In the genomic region with DNA sequence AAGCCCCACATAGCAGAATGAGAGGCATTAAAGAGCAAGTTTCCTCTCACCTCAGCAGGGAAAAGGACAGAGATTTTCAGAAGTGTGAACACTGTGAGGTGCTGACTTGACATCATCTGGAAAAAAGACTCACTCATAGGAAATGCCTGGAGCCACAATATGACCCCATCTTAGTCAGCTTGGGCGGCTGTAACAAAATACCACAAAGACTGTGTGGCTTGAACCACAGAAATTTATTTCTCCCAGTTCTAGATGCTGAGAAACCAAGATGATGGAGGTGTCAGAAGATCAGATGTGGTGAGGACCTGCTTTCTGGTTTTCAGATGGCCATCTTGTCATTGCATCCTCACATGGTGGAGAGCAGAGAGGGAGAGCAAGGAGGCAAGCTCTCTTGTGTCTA, we compare ENCODE assay signal across 14 cellular contexts.
A peak's percentile ranks its signal among the peaks of the same experiment; 100 is the strongest.
DNase-seq lines count a peak whose midpoint lies in the region; ATAC-seq and TF ChIP-seq lines count a peak whose summit lies in the region.
"Had no signal": no experiment of that assay in that cellular context is flagged by ENCODE, and none has a peak within 500 bp of the region (broad histone marks: within the 10 kb centered on the region; RNA-seq: fewer than 3 reads in every experiment).

No MANE protein-coding gene starts in this region.

- TF ChIP-seq CTCF in GM12865 (IDR thresholded peaks at IDR 0.05; ENCODE audit: insufficient read depth, low read depth, low read length, missing control alignments) (no peak), NB4 (IDR thresholded peaks at IDR 0.05; ENCODE audit: low read depth, low read length) (no peak), brain microvascular endothelial cell (IDR thresholded peaks at IDR 0.05; ENCODE audit: low read depth, low read length, missing control alignments) (no peak)

- peak overlapping the region; percentile 8 for H3K27ac ChIP-seq in brain microvascular endothelial cell

- H3K4me3 ChIP-seq in GM12865 (ENCODE audit: low read depth, low read length), result no peak overlapping the region
- no peak overlapping the region for H3K4me3 ChIP-seq in NB4 (ENCODE audit: low read depth, low read length)
- no peak overlapping the region for H3K4me3 ChIP-seq in brain microvascular endothelial cell (ENCODE audit: low read depth, low read length)
- H3K4me3 ChIP-seq: smooth muscle cell had no signal

- H3K27me3 Mint-ChIP-seq in natural killer cell treated with Interleukin-12 subunit alpha and Interleukin-12 subunit beta and Interleukin-15 and Interleukin-18, amount 100 ng/mL, for 72 hours, result peaks cover 26 to 32% of the 10 kb centered on the region in 2 donors

- H3K4me3 Mint-ChIP-seq in natural killer cell treated with Interleukin-12 subunit alpha and Interleukin-12 subunit beta and Interleukin-15 and Interleukin-18, amount 100 ng/mL, for 72 hours, result peak overlapping the region; percentile 60

- peak; percentile 90 to 93 for ATAC-seq in natural killer cell treated with Interleukin-12 subunit alpha and Interleukin-12 subunit beta and Interleukin-15 and Interleukin-18, amount 100 ng/mL, for 72 hours

- H3K36me3 Mint-ChIP-seq in natural killer cell treated with Interleukin-12 subunit alpha and Interleukin-12 subunit beta and Interleukin-15 and Interleukin-18, amount 100 ng/mL, for 72 hours, result peaks cover 13% of the 10 kb centered on the region

- in situ Hi-C loops in brain microvascular endothelial cell (cut with HindIII; ENCODE audit: low pct_ligation_motif_present, low sequenced_read_pairs), result no loop called here

- no peak for TF ChIP-seq POLR2A in NB4 (IDR thresholded peaks at IDR 0.05; ENCODE audit: extremely low read depth, insufficient read length)

- peak overlapping the region; percentile 56 to 71 for H3K27ac Mint-ChIP-seq in natural killer cell treated with Interleukin-12 subunit alpha and Interleukin-12 subunit beta and Interleukin-15 and Interleukin-18, amount 100 ng/mL, for 72 hours

- no peaks in the 10 kb centered on the region for H3K27me3 ChIP-seq in brain microvascular endothelial cell (replicated peaks)

- H3K9me3 Mint-ChIP-seq in natural killer cell treated with Interleukin-12 subunit alpha and Interleukin-12 subunit beta and Interleukin-15 and Interleukin-18, amount 100 ng/mL, for 72 hours, result peaks cover 8% of the 10 kb centered on the region

- no peaks in the 10 kb centered on the region for H3K36me3 ChIP-seq in brain microvascular endothelial cell (replicated peaks)

- peak; percentile 11 for DNase-seq in GM12865 (ENCODE audit: low read depth)
- peak; percentile 19 for DNase-seq in NB4 (ENCODE audit: low read depth)
- peak; percentile 94 for DNase-seq in brain microvascular endothelial cell
- DNase-seq in natural killer cell treated with Interleukin-12 subunit alpha and Interleukin-12 subunit beta and Interleukin-15 and Interleukin-18, amount 100 ng/mL, for 72 hours (ENCODE audit: low spot score), result peak; percentile 74
- DNase-seq in NCI-H1105 (lab: John Stamatoyannopoulos, UW), result no peak
- DNase-seq in germinal center (ENCODE audit: low spot score), result no peak
- DNase-seq in GM19238 (ENCODE audit: insufficient read length, low spot score), result no peak
- DNase-seq in pons (ENCODE audit: low spot score), result no peak
- DNase-seq: activated CD4-positive, CD25-positive, alpha-beta regulatory T cell; aorta; GDM1; glutamatergic neuron; NCI-H2029 had no signal

- peaks cover 41 to 45% of the 10 kb centered on the region in 2 donors for H3K4me1 Mint-ChIP-seq in natural killer cell treated with Interleukin-12 subunit alpha and Interleukin-12 subunit beta and Interleukin-15 and Interleukin-18, amount 100 ng/mL, for 72 hours (ENCODE audit: low read depth in 2 of 2)

Comparison
In these comparisons a context has a peak if more than half of its experiments do, and no peak if none do; other contexts are left out.
1. DNase-seq: peak in GM12865 (single experiment), NB4 (single experiment), brain microvascular endothelial cell (single experiment) and natural killer cell treated with Interleukin-12 subunit alpha and Interleukin-12 subunit beta and Interleukin-15 and Interleukin-18, amount 100 ng/mL, for 72 hours (single experiment); none in NCI-H1105 (single experiment), germinal center (single experiment), GM19238 (single experiment) and pons (single experiment).